In genomic region chrX:10326578-10326977, GRCh38 we compare ENCODE assay signal across 10 cellular contexts.
DNase-seq lines count a peak whose midpoint lies in the region; ATAC-seq, FAIRE-seq and TF ChIP-seq lines count a peak whose summit lies in the region.
"Had no signal": no experiment of that assay in that cellular context is flagged by ENCODE, and none has a peak within 500 bp of the region (broad histone marks: within the 10 kb centered on the region; RNA-seq: fewer than 3 reads in every experiment).

No MANE protein-coding gene starts in this region.

- no peaks in the 10 kb centered on the region for H3K9me3 ChIP-seq in GM23248 (ENCODE audit: low read depth)
- no peaks in the 10 kb centered on the region for H3K9me3 ChIP-seq in left ventricle myocardium inferior (replicated peaks)
- H3K9me3 ChIP-seq in transverse colon: no peaks in the 10 kb centered on the region
- H3K9me3 ChIP-seq in small intestine (ENCODE audit: control insufficient read depth, low read depth): no peaks in the 10 kb centered on the region

- no peaks in the 10 kb centered on the region for H3K9me2 ChIP-seq in GM23248 (ENCODE audit: insufficient read depth)

- 10 to 11% methylated on average over 2 of the region's 2 CpGs for WGBS in GM23248 (ENCODE audit: low coverage in 1 of 2, low lambda C conversion rate in 2 of 2, missing lambda C conversion rate in 2 of 2), 2 experiments
- WGBS in transverse colon (ENCODE audit: low coverage in 1 of 2), 2 donors: 14% methylated on average over 2 of the region's 2 CpGs; no CpG with 5 or more reads in 1 of the 2 donors
- WGBS in small intestine, 3 donors: 40 to 51% (median 50%) methylated on average over 2 of the region's 2 CpGs

- no peak overlapping the region for H3K4me2 ChIP-seq in GM23248 (ENCODE audit: unreplicated experiment)

- H3K27me3 ChIP-seq in GM23248 (replicated peaks; ENCODE audit: insufficient read depth) (no peaks in the 10 kb centered on the region), left ventricle myocardium inferior (ENCODE audit: low read depth) (no peaks in the 10 kb centered on the region), transverse colon (no peaks in the 10 kb centered on the region), small intestine (ENCODE audit: control insufficient read depth in 2 of 2, insufficient read depth in 2 of 2, low read length in 2 of 2) (no peaks in the 10 kb centered on the region)

- H3K36me3 ChIP-seq in GM23248 (ENCODE audit: low read depth): no peaks in the 10 kb centered on the region
- H3K36me3 ChIP-seq in left ventricle myocardium inferior: no peaks in the 10 kb centered on the region
- no peaks in the 10 kb centered on the region for H3K36me3 ChIP-seq in transverse colon
- H3K36me3 ChIP-seq in small intestine (ENCODE audit: control insufficient read depth in 2 of 2, insufficient read depth in 2 of 2, low read length in 2 of 2): no peaks in the 10 kb centered on the region

- peak; percentile 83 for ATAC-seq in SK-N-SH treated with all-trans-retinoic acid at 6 μM for 48 hours
- no peak for ATAC-seq in HG03354 (IDR thresholded peaks at IDR 0.05; ENCODE audit: poor library complexity, severe bottlenecking, unreplicated experiment)

- intact Hi-C loops in left ventricle myocardium inferior (cut with micrococcal nuclease) (no loop called here), transverse colon (cut with DNase I; ENCODE audit: low total_unique reads) (no loop called here)

- no peak for TF ChIP-seq POLR2A in transverse colon (IDR thresholded peaks at IDR 0.05)

- no peaks in the 10 kb centered on the region for H3F3A ChIP-seq in GM23248 (ENCODE audit: insufficient read depth)

- no peak overlapping the region for H2AFZ ChIP-seq in GM23248

- no peak for TF ChIP-seq EP300 in transverse colon (IDR thresholded peaks at IDR 0.05; ENCODE audit: low read depth)

- no peaks in the 10 kb centered on the region for H4K20me1 ChIP-seq in GM23248 (ENCODE audit: insufficient read depth)

- FAIRE-seq in small intestine (lab: Jason Lieb, UNC): no peak
- FAIRE-seq: GM12891, TTC549 had no signal

- TF ChIP-seq CTCF in AG09319 (IDR thresholded peaks at IDR 0.05; ENCODE audit: low read depth, low read length): peak; percentile 41
- peak; percentile 49 for TF ChIP-seq CTCF in left ventricle myocardium inferior (IDR thresholded peaks at IDR 0.05; ENCODE audit: borderline replicate concordance)
- TF ChIP-seq CTCF in transverse colon (IDR thresholded peaks at IDR 0.05): no peak

- DNase-seq in AG09319 (ENCODE audit: extremely low read depth, low read depth) (peak; percentile 4), GM23248 (peak; percentile 50), left ventricle myocardium inferior (no peak), transverse colon (no peak), small intestine (no peak)
- no peak for DNase-seq in stimulated activated CD4-positive, alpha-beta T cell treated with anti-CD3 and anti-CD28 coated beads, Interleukin-4, amount 100 ng/mL, for 1 hour

- in situ Hi-C loops in GM23248 (cut with MboI) (no loop called here), transverse colon (cut with MboI; ENCODE audit: low pct_ligation_motif_present in 1 of 4, low pct_unique_long_range_greater_than_20kb in 1 of 4, low sequenced_read_pairs in 3 of 4) (no loop called here)

- H3K9ac ChIP-seq in GM23248: no peak overlapping the region

- no peak overlapping the region for H3K27ac ChIP-seq in GM23248
- H3K27ac ChIP-seq in left ventricle myocardium inferior (replicated peaks): no peak overlapping the region
- no peak overlapping the region for H3K27ac ChIP-seq in transverse colon
- no peak overlapping the region for H3K27ac ChIP-seq in small intestine (ENCODE audit: low read depth in 1 of 2, low read length in 1 of 2)

- H3K4me3 ChIP-seq in GM23248 (no peak overlapping the region), left ventricle myocardium inferior (no peak overlapping the region), transverse colon (no peak overlapping the region), small intestine (ENCODE audit: low read depth in 1 of 2, low read length in 2 of 2) (no peak overlapping the region)

- H3K4me1 ChIP-seq in GM23248 (ENCODE audit: insufficient read depth): peaks cover 15% of the 10 kb centered on the region
- no peaks in the 10 kb centered on the region for H3K4me1 ChIP-seq in left ventricle myocardium inferior
- H3K4me1 ChIP-seq in transverse colon: no peaks in the 10 kb centered on the region
- no peaks in the 10 kb centered on the region for H3K4me1 ChIP-seq in small intestine (ENCODE audit: control insufficient read depth in 2 of 2, insufficient read depth in 1 of 2, low read depth in 1 of 2, low read length in 1 of 2)

- no peaks in the 10 kb centered on the region for H3K79me2 ChIP-seq in GM23248 (ENCODE audit: insufficient read depth)

TF ChIP-seq in SK-N-SH treated with all-trans-retinoic acid at 6 μM for 48 hours, 23 proteins besides CTCF, POLR2A, EP300 and RAD21:
- no peak for TF ChIP-seq ARNTL (CRISPR knock-in tag; IDR thresholded peaks at IDR 0.05; ENCODE audit: borderline replicate concordance, low read depth)
- TF ChIP-seq OSR1 (CRISPR knock-in tag; IDR thresholded peaks at IDR 0.05): no peak
- no peak for TF ChIP-seq ZFP30 (CRISPR knock-in tag; IDR thresholded peaks at IDR 0.05)
- no peak for TF ChIP-seq TCF4 (CRISPR knock-in tag; IDR thresholded peaks at IDR 0.05; ENCODE audit: borderline replicate concordance)
- TF ChIP-seq ISL1 (CRISPR knock-in tag; IDR thresholded peaks at IDR 0.05): no peak
- TF ChIP-seq GLIS3 (CRISPR knock-in tag; IDR thresholded peaks at IDR 0.05): no peak
- no peak for TF ChIP-seq CSDC2 (CRISPR knock-in tag; IDR thresholded peaks at IDR 0.05)
- no peak for TF ChIP-seq ESRRG (CRISPR knock-in tag; IDR thresholded peaks at IDR 0.05)
- no peak for TF ChIP-seq PATZ1 (CRISPR knock-in tag; IDR thresholded peaks at IDR 0.05; ENCODE audit: borderline replicate concordance)
- TF ChIP-seq TOX (CRISPR knock-in tag; IDR thresholded peaks at IDR 0.05; ENCODE audit: borderline replicate concordance): no peak
- no peak for TF ChIP-seq ZNF8 (CRISPR knock-in tag; IDR thresholded peaks at IDR 0.05)
- no peak for TF ChIP-seq SNAI2 (CRISPR knock-in tag; IDR thresholded peaks at IDR 0.05)
- no peak for TF ChIP-seq BACH2 (CRISPR knock-in tag; IDR thresholded peaks at IDR 0.05; ENCODE audit: borderline replicate concordance)
TF ChIP-seq in SK-N-SH treated with all-trans-retinoic acid at 6 μM for 48 hours: peak in this region for 0.

Comparison
In these comparisons a context has a peak if more than half of its experiments do, and no peak if none do; other contexts are left out.
1. DNase-seq: peak in AG09319 (single experiment) and GM23248 (single experiment); none in left ventricle myocardium inferior (single experiment), stimulated activated CD4-positive, alpha-beta T cell treated with anti-CD3 and anti-CD28 coated beads, Interleukin-4, amount 100 ng/mL, for 1 hour (single experiment), transverse colon (single experiment) and small intestine (single experiment).
2. CTCF ChIP-seq: peak in AG09319 (single experiment) and left ventricle myocardium inferior (single experiment); none in transverse colon (0 of 5).